ENCODE assay signal across 24 cellular contexts in genomic region chr4:46444318-46444717, GRCh38. TPM values are rescaled to one million over a fixed set of nuclear protein-coding genes. Genes with fewer than 3 reads are reported as not detected.
DNase-seq lines count a peak whose midpoint lies in the region; ATAC-seq and TF ChIP-seq lines count a peak whose summit lies in the region.
"Had no signal": no experiment of that assay in that cellular context is flagged by ENCODE, and none has a peak within 500 bp of the region (broad histone marks: within the 10 kb centered on the region; RNA-seq: fewer than 3 reads in every experiment).

No MANE protein-coding gene starts in this region.

- CTCF ChIA-PET in MCF 10A (lab: Yijun Ruan, JAX) = interaction anchor here (1.5 to 1.7 kb wide), 2 partner anchors 116 to 204 kb away, joined by 3 read pairs; no protein-coding TSS in a partner anchor
- CTCF ChIA-PET in mammary epithelial cell (lab: Charles Lee; ENCODE audit: low non-redundant PET) = no interaction called here

- no peak overlapping the region for H2AFZ ChIP-seq in mammary epithelial cell (ENCODE audit: low read depth, low read length)
- no peak overlapping the region for H2AFZ ChIP-seq in GM23338

- ATAC-seq in GM23338 (no peak), GM19035 (IDR thresholded peaks at IDR 0.05; ENCODE audit: unreplicated experiment) (no peak)
- ATAC-seq: HepG2 had no signal

- POLR2A ChIA-PET in MCF 10A (lab: Yijun Ruan, JAX) = interaction anchor here (0.7 kb wide), 1 partner anchor 1146 kb away, joined by 3 read pairs; no protein-coding TSS in a partner anchor

- TF ChIP-seq POLR2A in breast epithelium (IDR thresholded peaks at IDR 0.05) = no peak

- H3K27ac ChIP-seq in breast epithelium (no peak overlapping the region), mammary epithelial cell (ENCODE audit: insufficient read depth, low read depth, low read length) (no peak overlapping the region), GM23338 (ENCODE audit: low read depth) (no peak overlapping the region), colonic mucosa (no peak overlapping the region)
- H3K27ac ChIP-seq: 22Rv1, BLaER1, SJCRH30 had no signal

- no peaks in the 10 kb centered on the region for H3K9me3 Mint-ChIP-seq in MCF 10A (ENCODE audit: unreplicated experiment)
- H3K9me3 Mint-ChIP-seq in GM23338 = peaks cover 65% of the 10 kb centered on the region

- H3K4me3 ChIP-seq in breast epithelium = no peak overlapping the region
- H3K4me3 ChIP-seq in mammary epithelial cell (replicated peaks in 1 of 3; ENCODE audit: insufficient read depth in 1 of 3, low read depth in 2 of 3, low read length in 3 of 3) = no peak overlapping the region
- no peak overlapping the region for H3K4me3 ChIP-seq in GM23338
- no peak overlapping the region for H3K4me3 ChIP-seq in colonic mucosa
- H3K4me3 ChIP-seq: BLaER1, SJCRH30 had no signal

- H3K27me3 ChIP-seq in breast epithelium (no peaks in the 10 kb centered on the region), mammary epithelial cell (ENCODE audit: insufficient read depth, low read length) (no peaks in the 10 kb centered on the region), GM23338 (ENCODE audit: insufficient read depth) (no peaks in the 10 kb centered on the region), colonic mucosa (no peaks in the 10 kb centered on the region)
- H3K27me3 ChIP-seq: BLaER1, SJCRH30 had no signal

- H3K79me2 ChIP-seq in mammary epithelial cell (ENCODE audit: insufficient read depth, low read length) (no peaks in the 10 kb centered on the region), GM23338 (replicated peaks; ENCODE audit: insufficient read depth) (no peaks in the 10 kb centered on the region)

- H3K36me3 Mint-ChIP-seq in MCF 10A (ENCODE audit: insufficient read depth, unreplicated experiment) (no peaks in the 10 kb centered on the region), GM23338 (ENCODE audit: low read depth) (peaks cover 4% of the 10 kb centered on the region; the same call in 1 of the 3 replicates)

- dilution Hi-C loops in mammary epithelial cell (cut with HindIII; ENCODE audit: low sequenced_read_pairs) = no loop called here

- DNase-seq in MCF 10A (ENCODE audit: unreplicated experiment) (peak; percentile 49), breast epithelium (ENCODE audit: low spot score in 2 of 2) (no peak), mammary epithelial cell (peak; percentile 15), iris pigment epithelial cell (ENCODE audit: low read depth) (peak; percentile 44), GM23338 (ENCODE audit: low spot score) (no peak), mesenteric fat pad (ENCODE audit: low spot score) (no peak), colonic mucosa (no peak)
- DNase-seq: ACHN; Caco-2; CD4-positive, alpha-beta T cell; DMS 273 treated with DMSO at 0.1 percent for 48 hours; KBM-7; NCI-H1092; NCI-H1436 treated with DMSO at 0.1 percent for 48 hours; NCI-H2029; NCI-H2227 treated with DMSO at 0.1 percent for 48 hours; NCI-H510A treated with DMSO at 0.1 percent for 48 hours; NCI-H748 treated with DMSO at 0.1 percent for 48 hours; SJCRH30 had no signal

- H4K20me1 ChIP-seq in mammary epithelial cell (ENCODE audit: insufficient read depth, low read length) = no peaks in the 10 kb centered on the region
- H4K20me1 ChIP-seq in GM23338 (replicated peaks; ENCODE audit: insufficient read depth) = no peaks in the 10 kb centered on the region
- H4K20me1 ChIP-seq: BLaER1 had no signal

- H3K9ac ChIP-seq in mammary epithelial cell (ENCODE audit: insufficient read depth, low read length) (no peak overlapping the region), colonic mucosa (ENCODE audit: low read depth in 2 of 2, low read length in 2 of 2) (no peak overlapping the region)
- H3K9ac ChIP-seq: BLaER1 had no signal

- H3K36me3 ChIP-seq in breast epithelium (no peaks in the 10 kb centered on the region), mammary epithelial cell (ENCODE audit: insufficient read depth, low read length) (no peaks in the 10 kb centered on the region), GM23338 (ENCODE audit: insufficient read depth) (no peaks in the 10 kb centered on the region), colonic mucosa (no peaks in the 10 kb centered on the region)
- H3K36me3 ChIP-seq: BLaER1, SJCRH30 had no signal

- no peaks in the 10 kb centered on the region for H3K9me2 ChIP-seq in GM23338 (ENCODE audit: insufficient read depth)

- in situ Hi-C loops in mammary epithelial cell (cut with MboI; ENCODE audit: low sequenced_read_pairs in 2 of 2) = no loop called here

- BruUV-seq in MCF 10A (replicated peaks; lab: Mats Ljungman, UMichigan) (no TSS peak), mammary epithelial cell (replicated peaks; lab: Mats Ljungman, UMichigan) (no TSS peak)

- intact Hi-C loops in MCF 10A (cut with micrococcal nuclease) (loop anchor here (2.0 kb wide), 1 partner anchor 64 kb away; no protein-coding TSS in a partner anchor), breast epithelium (cut with DNase I; ENCODE audit: low total_unique reads) (no loop called here), mammary epithelial cell (cut with micrococcal nuclease) (no loop called here), colonic mucosa (cut with DNase I) (no loop called here)

- H3K4me2 ChIP-seq in mammary epithelial cell (ENCODE audit: insufficient read depth, low read depth, low read length) (no peak overlapping the region), GM23338 (no peak overlapping the region)
- H3K4me2 ChIP-seq: BLaER1 had no signal

- H3K4me1 Mint-ChIP-seq in MCF 10A (ENCODE audit: insufficient read depth, unreplicated experiment) (peaks cover 30% of the 10 kb centered on the region), GM23338 (no peaks in the 10 kb centered on the region)

- no peaks in the 10 kb centered on the region for H3K4me1 ChIP-seq in breast epithelium
- H3K4me1 ChIP-seq in mammary epithelial cell (ENCODE audit: insufficient read depth, low read length) = peaks cover 20% of the 10 kb centered on the region
- H3K4me1 ChIP-seq in GM23338 (ENCODE audit: insufficient read depth) = no peaks in the 10 kb centered on the region
- no peaks in the 10 kb centered on the region for H3K4me1 ChIP-seq in colonic mucosa
- H3K4me1 ChIP-seq: BLaER1, Caco-2, SJCRH30 had no signal

- H3K4me3 Mint-ChIP-seq in MCF 10A (ENCODE audit: unreplicated experiment) (no peak overlapping the region), GM23338 (no peak overlapping the region)
- H3K4me3 Mint-ChIP-seq: CD4-positive, alpha-beta T cell had no signal

- H3K9me3 ChIP-seq in breast epithelium = no peaks in the 10 kb centered on the region
- H3K9me3 ChIP-seq in mammary epithelial cell (replicated peaks; ENCODE audit: insufficient read depth, low read length) = no peaks in the 10 kb centered on the region
- H3K9me3 ChIP-seq in colonic mucosa = no peaks in the 10 kb centered on the region
- H3K9me3 ChIP-seq: BLaER1, Caco-2, SJCRH30 had no signal

- 52% methylated on average over 3 of the region's 3 CpGs for WGBS in mammary epithelial cell (ENCODE audit: low coverage, missing lambda C conversion rate)

- TF ChIP-seq CTCF in MCF 10A (IDR thresholded peaks at IDR 0.05; ENCODE audit: unreplicated experiment) (no peak), breast epithelium (IDR thresholded peaks at IDR 0.05) (no peak), mammary epithelial cell (conservative IDR thresholded peaks at IDR 0.05 in 1 of 2, IDR thresholded peaks at IDR 0.05 in 1 of 2; ENCODE audit: extremely low read depth in 1 of 2, insufficient read depth in 1 of 2, low read depth in 1 of 2, low read length in 2 of 2) (no peak), GM23338 (conservative IDR thresholded peaks at IDR 0.05; ENCODE audit: low read depth in 2 of 2) (no peak), colonic mucosa (IDR thresholded peaks at IDR 0.05) (no peak)

- no peaks in the 10 kb centered on the region for H3F3A ChIP-seq in GM23338 (replicated peaks; ENCODE audit: low read depth)

- H3K27me3 Mint-ChIP-seq in MCF 10A (ENCODE audit: insufficient read depth, unreplicated experiment) (no peaks in the 10 kb centered on the region), GM23338 (ENCODE audit: insufficient read depth, low read depth, poor library complexity) (no peaks in the 10 kb centered on the region)
- H3K27me3 Mint-ChIP-seq: CD4-positive, alpha-beta T cell had no signal

- no peak overlapping the region for H3K27ac Mint-ChIP-seq in MCF 10A (ENCODE audit: low read depth, unreplicated experiment)
- no peak overlapping the region for H3K27ac Mint-ChIP-seq in GM23338
- H3K27ac Mint-ChIP-seq: CD4-positive, alpha-beta T cell had no signal

TF ChIP-seq in GM23338, 12 proteins besides CTCF, POLR2A, EP300 and RAD21 (continues in another document):
- TF ChIP-seq POLR2AphosphoS5 (IDR thresholded peaks at IDR 0.05; ENCODE audit: low read depth) (no peak), JUNB (IDR thresholded peaks at IDR 0.05; ENCODE audit: unreplicated experiment) (no peak), CREB1 (CRISPR knock-in tag; IDR thresholded peaks at IDR 0.05; ENCODE audit: low read depth) (no peak), ZNF114 (CRISPR knock-in tag; IDR thresholded peaks at IDR 0.05) (no peak), ZNF331 (CRISPR knock-in tag; IDR thresholded peaks at IDR 0.05; ENCODE audit: low read depth) (no peak), EZH2 (IDR thresholded peaks at IDR 0.05; ENCODE audit: low read depth, unreplicated experiment) (no peak), STAT1 (IDR thresholded peaks at IDR 0.05; ENCODE audit: unreplicated experiment) (no peak), ETS1 (IDR thresholded peaks at IDR 0.05) (no peak)

RNA-seq across cellular contexts. Expression of gene GABRA2, which starts 54.4 kb away (rescaled TPM):
- 2.2 and 2.5 TPM in 2 replicates for total RNA-seq in MCF 10A (2022)
- total RNA-seq in breast epithelium = 1 to 10 TPM in 1 of 3 donors, under 1 TPM in 2; under 0.01 to 1.4 (median 0.15) TPM
- total RNA-seq in mammary epithelial cell = not detected
- polyA plus RNA-seq in mammary epithelial cell = 0.05 TPM
- polyA minus RNA-seq in mammary epithelial cell = not detected
- total RNA-seq in GM23338 (2014; rRNA removed; shearing (Covaris generic)) = 2.2 and 2.4 TPM in 2 replicates
- polyA plus RNA-seq in GM23338 (2016; fragmentation: Nextera tagmentation; extraction: Ambion mirVana) = 0.80 and 1.6 TPM in 2 replicates
- total RNA-seq in mesenteric fat pad = 0.39 TPM
- total RNA-seq in colonic mucosa = 10 to 100 TPM in 1 of 2 donors, 1 to 10 TPM in 1; 2.2 to 27.3 TPM
- total RNA-seq: CD4-positive, alpha-beta T cell; Daoy; HepG2; SJCRH30 had no signal

Comparison
In these comparisons a context has a peak if more than half of its experiments do, and no peak if none do; other contexts are left out.
1. DNase-seq: peak in MCF 10A (single experiment), mammary epithelial cell (single experiment) and iris pigment epithelial cell (single experiment); none in breast epithelium (0 of 2), GM23338 (single experiment), mesenteric fat pad (single experiment) and colonic mucosa (single experiment).